Comparison of ENCODE assay signal across 10 cellular contexts in the genomic region with DNA sequence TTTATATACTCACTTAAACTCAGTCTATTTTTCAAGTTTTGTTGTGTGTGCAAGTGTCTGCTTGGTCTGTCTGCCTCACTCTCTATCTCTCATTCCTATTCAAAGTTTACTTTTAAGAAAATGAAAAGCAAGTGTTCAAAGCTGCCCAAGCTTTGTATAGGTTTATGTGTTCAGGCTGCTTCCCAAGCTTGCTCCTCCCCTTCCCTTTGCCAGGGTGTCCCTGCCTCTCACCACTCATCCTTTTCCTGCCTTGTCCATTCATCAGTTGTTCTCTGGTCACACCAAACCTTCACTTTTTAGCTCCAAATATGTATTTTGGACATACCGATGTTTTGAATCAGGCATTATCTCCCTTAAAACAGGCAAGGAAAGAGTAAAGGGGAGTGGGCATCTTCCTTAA. TPM values are rescaled to one million over a fixed set of nuclear protein-coding genes. Genes with fewer than 3 reads are reported as not detected.
DNase-seq lines count a peak whose midpoint lies in the region; TF ChIP-seq lines count a peak whose summit lies in the region.
"Had no signal": no experiment of that assay in that cellular context is flagged by ENCODE, and none has a peak within 500 bp of the region (broad histone marks: within the 10 kb centered on the region; RNA-seq: fewer than 3 reads in every experiment).

No MANE protein-coding gene starts in this region.

- no peaks in the 10 kb centered on the region for H3K9me3 Mint-ChIP-seq in activated T-helper 2 cell treated with anti-CD3 and anti-CD28 coated beads, Interferon-gamma antibody, Interleukin-2, Interleukin-4, amounts not matched to agents 10 μg/mL and 5 μg/mL and 100 μg/mL, durations not matched to agents 14 hours and 24 hours and 36 hours

- H4K20me1 ChIP-seq in hepatocyte (ENCODE audit: insufficient read depth, poor library complexity, severe bottlenecking) = peaks cover 4% of the 10 kb centered on the region

- H3K4me3 ChIP-seq in ascending aorta = peak overlapping the region; percentile 12 to 16
- no peak overlapping the region for H3K4me3 ChIP-seq in hepatocyte
- H3K4me3 ChIP-seq in testis = no peak overlapping the region

- H3K4me1 Mint-ChIP-seq in activated T-helper 2 cell treated with anti-CD3 and anti-CD28 coated beads, Interferon-gamma antibody, Interleukin-2, Interleukin-4, amounts not matched to agents 10 μg/mL and 5 μg/mL and 100 μg/mL, durations not matched to agents 14 hours and 24 hours and 36 hours (ENCODE audit: low read depth) = peaks cover 5% of the 10 kb centered on the region

- H2AFZ ChIP-seq in hepatocyte = no peak overlapping the region

- H3K4me1 ChIP-seq in ascending aorta (peaks cover 0 to 66% of the 10 kb centered on the region in 2 donors), hepatocyte (ENCODE audit: insufficient read depth) (peaks cover 15% of the 10 kb centered on the region), testis (peaks cover 12% of the 10 kb centered on the region)

- intact Hi-C loops in ascending aorta (cut with DNase I) = loop anchor here (5.0 kb wide), 1 partner anchor 38 kb away; no protein-coding TSS in a partner anchor
- intact Hi-C loops in testis (cut with DNase I; ENCODE audit: low total_unique reads) = no loop called here
- intact Hi-C loops in activated T-helper 2 cell treated with anti-CD3 and anti-CD28 coated beads, Interferon-gamma antibody, Interleukin-2, Interleukin-4, amounts not matched to agents 10 μg/mL and 5 μg/mL and 100 μg/mL, durations not matched to agents 14 hours and 24 hours and 36 hours (cut with micrococcal nuclease) = no loop called here

- H3K4me2 ChIP-seq in hepatocyte = no peak overlapping the region

- no peaks in the 10 kb centered on the region for H3K36me3 Mint-ChIP-seq in activated T-helper 2 cell treated with anti-CD3 and anti-CD28 coated beads, Interferon-gamma antibody, Interleukin-2, Interleukin-4, amounts not matched to agents 10 μg/mL and 5 μg/mL and 100 μg/mL, durations not matched to agents 14 hours and 24 hours and 36 hours (ENCODE audit: low read depth)

- TF ChIP-seq POLR2A in testis (IDR thresholded peaks at IDR 0.05) = no peak

- peak overlapping the region; percentile 84 to 90 for H3K27ac ChIP-seq in ascending aorta
- peak overlapping the region; percentile 19 for H3K27ac ChIP-seq in hepatocyte
- H3K27ac ChIP-seq in testis = peak overlapping the region; percentile 26 to 65

- DNase-seq in HCEC 1CT (peak; percentile 40), ascending aorta (ENCODE audit: low spot score in 2 of 2) (no peak), hepatocyte (ENCODE audit: low spot score) (no peak), testis (no peak), hippocampal formation (lab: John Stamatoyannopoulos, UW) (no peak), germinal center (ENCODE audit: low spot score) (no peak)
- no peak for DNase-seq in activated T-helper 2 cell treated with anti-CD3 and anti-CD28 coated beads, Interferon-gamma antibody, Interleukin-2, Interleukin-4, amounts not matched to agents 10 μg/mL and 5 μg/mL and 100 μg/mL, durations not matched to agents 14 hours and 24 hours and 36 hours (ENCODE audit: low spot score)
- DNase-seq: activated naive CD4-positive, alpha-beta T cell treated with Interleukin-2 at 50 U/mL for 16 hours; NK-92 treated with Interleukin-12 subunit alpha and Interleukin-12 subunit beta, amount 100 ng/mL, for 24 hours; stimulated activated CD8-positive, alpha-beta memory T cell treated with anti-CD3 and anti-CD28 coated beads, Interleukin-4, amount 100 ng/mL, for 48 hours had no signal

- no peaks in the 10 kb centered on the region for H3K27me3 ChIP-seq in ascending aorta
- H3K27me3 ChIP-seq in hepatocyte = no peaks in the 10 kb centered on the region
- no peaks in the 10 kb centered on the region for H3K27me3 ChIP-seq in testis

- WGBS in hepatocyte (ENCODE audit: low lambda C conversion rate, missing lambda C conversion rate) = 73% methylated on average over 1 of the region's 1 CpG
- WGBS in testis, 2 donors = 68 to 76% methylated on average over 1 of the region's 1 CpG

- H3K27ac Mint-ChIP-seq in activated T-helper 2 cell treated with anti-CD3 and anti-CD28 coated beads, Interferon-gamma antibody, Interleukin-2, Interleukin-4, amounts not matched to agents 10 μg/mL and 5 μg/mL and 100 μg/mL, durations not matched to agents 14 hours and 24 hours and 36 hours = no peak overlapping the region

- no peaks in the 10 kb centered on the region for H3K9me2 ChIP-seq in hepatocyte (replicated peaks; ENCODE audit: insufficient read depth)

- H3K27me3 Mint-ChIP-seq in activated T-helper 2 cell treated with anti-CD3 and anti-CD28 coated beads, Interferon-gamma antibody, Interleukin-2, Interleukin-4, amounts not matched to agents 10 μg/mL and 5 μg/mL and 100 μg/mL, durations not matched to agents 14 hours and 24 hours and 36 hours (ENCODE audit: low read depth) = no peaks in the 10 kb centered on the region

- H3K9me3 ChIP-seq in ascending aorta (no peaks in the 10 kb centered on the region), hepatocyte (ENCODE audit: low read depth) (no peaks in the 10 kb centered on the region), testis (no peaks in the 10 kb centered on the region)

- peaks cover 39% of the 10 kb centered on the region for H3K79me2 ChIP-seq in hepatocyte

- H3K36me3 ChIP-seq in ascending aorta = peaks cover 0 to 4% of the 10 kb centered on the region in 2 donors
- no peaks in the 10 kb centered on the region for H3K36me3 ChIP-seq in hepatocyte (replicated peaks; ENCODE audit: insufficient read depth, low read depth)
- H3K36me3 ChIP-seq in testis (ENCODE audit: low read depth, missing control alignments) = no peaks in the 10 kb centered on the region

- H3K4me3 Mint-ChIP-seq in activated T-helper 2 cell treated with anti-CD3 and anti-CD28 coated beads, Interferon-gamma antibody, Interleukin-2, Interleukin-4, amounts not matched to agents 10 μg/mL and 5 μg/mL and 100 μg/mL, durations not matched to agents 14 hours and 24 hours and 36 hours (ENCODE audit: low read depth) = no peak overlapping the region

- TF ChIP-seq CTCF in ascending aorta (IDR thresholded peaks at IDR 0.05) (no peak), hepatocyte (IDR thresholded peaks at IDR 0.05; ENCODE audit: poor library complexity) (no peak), testis (IDR thresholded peaks at IDR 0.05) (no peak)

RNA-seq across cellular contexts. Expression of a gene that starts 41.3 kb away (rescaled TPM):
- total RNA-seq in ascending aorta = 137 TPM
- 34.2 and 36.7 TPM in 2 replicates for total RNA-seq in hepatocyte
- 15.1 and 18.8 TPM in 2 replicates for polyA plus RNA-seq in hepatocyte
- total RNA-seq in testis = 10 to 100 TPM; 41.5 to 43.1 TPM
- polyA plus RNA-seq in testis (ENCODE audit: insufficient read depth, low read depth, low replicate concordance) = 19.3 TPM
- total RNA-seq in activated T-helper 2 cell treated with anti-CD3 and anti-CD28 coated beads, Interferon-gamma antibody, Interleukin-2, Interleukin-4, amounts not matched to agents 10 μg/mL and 5 μg/mL and 100 μg/mL, durations not matched to agents 14 hours and 24 hours and 36 hours = 23.4 and 24.2 TPM in 2 replicates

RNA-seq across cellular contexts. Expression of a gene that starts 47.2 kb away (rescaled TPM):
- total RNA-seq in ascending aorta (5.6 TPM), hepatocyte (3.9 and 5.2 TPM in 2 replicates), testis (1 to 10 TPM; 3.7 TPM)
- polyA plus RNA-seq in hepatocyte (0.18 and 1.1 TPM in 2 replicates), testis (ENCODE audit: insufficient read depth, low read depth, low replicate concordance) (2.7 TPM)
- total RNA-seq in activated T-helper 2 cell treated with anti-CD3 and anti-CD28 coated beads, Interferon-gamma antibody, Interleukin-2, Interleukin-4, amounts not matched to agents 10 μg/mL and 5 μg/mL and 100 μg/mL, durations not matched to agents 14 hours and 24 hours and 36 hours = 58.9 and 59.6 TPM in 2 replicates

Comparison
In these comparisons a context has a peak if more than half of its experiments do, and no peak if none do; other contexts are left out.
1. H3K27ac ChIP-seq: peak in every context shown above with its lines; median percentile 87 in ascending aorta; 46 in testis; 19 in hepatocyte.
2. H3K4me3 ChIP-seq: peak in ascending aorta (2 of 2); none in hepatocyte (single experiment) and testis (0 of 2).